In the genomic region with DNA sequence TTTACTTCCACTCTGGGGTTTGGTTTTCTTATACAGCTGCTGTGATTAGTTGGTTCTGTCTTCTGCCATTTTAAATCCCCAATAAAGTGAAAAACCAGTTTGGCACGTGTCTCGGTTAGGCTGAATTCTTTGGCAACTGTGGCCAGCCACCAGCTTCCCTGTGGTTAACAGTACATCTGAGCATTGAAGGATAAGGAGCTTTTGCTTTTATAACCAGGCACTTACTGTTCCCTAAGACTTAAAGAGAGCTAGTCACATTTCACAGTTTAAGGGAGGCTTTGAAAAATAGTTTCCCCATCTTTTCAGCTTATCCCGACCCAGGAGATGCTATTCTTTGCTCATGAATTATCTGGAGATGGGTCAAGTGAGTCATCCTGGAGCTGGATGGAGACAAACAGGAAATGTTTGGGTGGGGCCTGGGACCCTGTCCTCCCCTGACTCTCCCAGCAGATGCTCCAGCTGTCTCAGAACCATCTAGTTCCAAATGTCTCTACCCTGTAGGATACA, we compare ENCODE assay signal across 9 cellular contexts. TPM values are rescaled to one million over a fixed set of nuclear protein-coding genes. Genes with fewer than 3 reads are reported as not detected.
DNase-seq lines count a peak whose midpoint lies in the region; ATAC-seq and TF ChIP-seq lines count a peak whose summit lies in the region.
"Had no signal": no experiment of that assay in that cellular context is flagged by ENCODE, and none has a peak within 500 bp of the region (broad histone marks: within the 10 kb centered on the region; RNA-seq: fewer than 3 reads in every experiment).

No MANE protein-coding gene starts in this region.

- H3K27me3 ChIP-seq in H9 (ENCODE audit: insufficient read depth, low read length), result no peaks in the 10 kb centered on the region

- H2BK15ac ChIP-seq in H9 (ENCODE audit: low read depth, low read length), result no peak overlapping the region

- H2AFZ ChIP-seq in H9 (ENCODE audit: low read length), result no peak overlapping the region

- H4K5ac ChIP-seq in H9 (ENCODE audit: insufficient read length, low read depth, low read length), result no peak overlapping the region

- H2BK120ac ChIP-seq in H9 (ENCODE audit: low read depth, low read length, poor library complexity, severe bottlenecking), result no peak overlapping the region

- H3K27me3 Mint-ChIP-seq in H9 (ENCODE audit: low read depth), result no peaks in the 10 kb centered on the region
- no peaks in the 10 kb centered on the region for H3K27me3 Mint-ChIP-seq in stimulated activated memory B cell treated with anti-CD40 and anti-IgM and Interleukin-4, amounts not matched to agents 10 μg/mL and 1 μg/mL and 100 μg/mL, for 72 hours

- H3K79me1 ChIP-seq in H9 (ENCODE audit: insufficient read depth, low read depth, low read length, poor library complexity, severe bottlenecking), result no peaks in the 10 kb centered on the region

- no peak for TF ChIP-seq CTCF in H9 (conservative IDR thresholded peaks at IDR 0.05)

- H3T11ph ChIP-seq in H9 (ENCODE audit: low read length), result no peak overlapping the region

- no peak overlapping the region for H3K14ac ChIP-seq in H9 (ENCODE audit: insufficient read depth, low read length)

- no peak overlapping the region for H4K91ac ChIP-seq in H9 (ENCODE audit: insufficient read length, low read depth, low read length)

- no CpG with 5 or more reads among the region's 3 CpGs for WGBS in H9 (ENCODE audit: extremely low coverage, insufficient read length, low lambda C conversion rate)

- DNase-seq in H9 (no peak), astrocyte of the hippocampus (ENCODE audit: low read depth, low spot score) (peak; percentile 89), inferior parietal cortex (ENCODE audit: extremely low spot score) (peak; percentile 58), putamen (ENCODE audit: low spot score) (no peak), SK-N-DZ (ENCODE audit: low spot score) (no peak)
- DNase-seq in stimulated activated CD4-positive, alpha-beta T cell treated with anti-CD3 and anti-CD28 coated beads, Interleukin-12 subunit alpha, Interleukin-12 subunit beta, amount 100 ng/mL, for 4 hours, result no peak
- DNase-seq: activated effector memory CD4-positive, alpha-beta T cell treated with Interleukin-2 at 50 U/mL for 16 hours had no signal

- no peak for ATAC-seq in stimulated activated memory B cell treated with anti-CD40 and anti-IgM and Interleukin-4, amounts not matched to agents 10 μg/mL and 1 μg/mL and 100 μg/mL, for 72 hours
- no peak for ATAC-seq in HG02588 (IDR thresholded peaks at IDR 0.05; ENCODE audit: unreplicated experiment)

- H3K9me3 ChIP-seq in H9 (ENCODE audit: control insufficient read depth, low read depth, low read length), result no peaks in the 10 kb centered on the region

- no peak overlapping the region for H3K4me2 ChIP-seq in H9 (ENCODE audit: insufficient read depth, insufficient read length, low read length)

- H2BK12ac ChIP-seq in H9 (ENCODE audit: insufficient read length, low read depth, low read length), result no peak overlapping the region

- H3K9me3 Mint-ChIP-seq in H9, result no peaks in the 10 kb centered on the region
- H3K9me3 Mint-ChIP-seq in stimulated activated memory B cell treated with anti-CD40 and anti-IgM and Interleukin-4, amounts not matched to agents 10 μg/mL and 1 μg/mL and 100 μg/mL, for 72 hours, result no peaks in the 10 kb centered on the region

- no peak overlapping the region for H4K8ac ChIP-seq in H9 (replicated peaks; ENCODE audit: insufficient read length, low read depth, low read length)

- peaks cover 4% of the 10 kb centered on the region; the same call in 1 of the 2 replicates for H3K4me1 ChIP-seq in H9 (ENCODE audit: insufficient read depth, low read length)

- H3K23ac ChIP-seq in H9 (ENCODE audit: insufficient read length, low read depth, low read length), result no peak overlapping the region

- no peaks in the 10 kb centered on the region for H3K79me2 ChIP-seq in H9 (ENCODE audit: insufficient read depth, low read length)

- H3K27ac Mint-ChIP-seq in H9, result peak overlapping the region in 2 of 3 experiments; percentile 23 to 71; a peak in 2 of 7 replicates
- peak overlapping the region; percentile 37 for H3K27ac Mint-ChIP-seq in stimulated activated memory B cell treated with anti-CD40 and anti-IgM and Interleukin-4, amounts not matched to agents 10 μg/mL and 1 μg/mL and 100 μg/mL, for 72 hours

- H3K27ac ChIP-seq in H9 (ENCODE audit: insufficient read length, low read depth, low read length), result no peak overlapping the region

- H3K23me2 ChIP-seq in H9 (ENCODE audit: insufficient read length, low read depth, low read length, poor library complexity, severe bottlenecking), result no peaks in the 10 kb centered on the region

- peaks cover 11 to 12% of the 10 kb centered on the region in 2 experiments for H3K4me1 Mint-ChIP-seq in H9
- no peaks in the 10 kb centered on the region for H3K4me1 Mint-ChIP-seq in stimulated activated memory B cell treated with anti-CD40 and anti-IgM and Interleukin-4, amounts not matched to agents 10 μg/mL and 1 μg/mL and 100 μg/mL, for 72 hours

- H3K4ac ChIP-seq in H9 (ENCODE audit: low read depth, low read length), result no peak overlapping the region

- H2BK20ac ChIP-seq in H9 (ENCODE audit: low read depth, low read length, poor library complexity, severe bottlenecking), result no peak overlapping the region

- no peaks in the 10 kb centered on the region for H4K20me1 ChIP-seq in H9 (ENCODE audit: control insufficient read depth, insufficient read depth, insufficient read length)

- no peak overlapping the region for H3K56ac ChIP-seq in H9 (ENCODE audit: insufficient read length, low read depth, low read length)

- no peak overlapping the region for H3K18ac ChIP-seq in H9 (ENCODE audit: insufficient read length, low read depth, low read length)

- no peak overlapping the region for H3K4me3 Mint-ChIP-seq in H9
- H3K4me3 Mint-ChIP-seq in stimulated activated memory B cell treated with anti-CD40 and anti-IgM and Interleukin-4, amounts not matched to agents 10 μg/mL and 1 μg/mL and 100 μg/mL, for 72 hours, result no peak overlapping the region

- H2BK5ac ChIP-seq in H9 (ENCODE audit: insufficient read length, low read length), result no peak overlapping the region

- peaks cover 43 to 92% (median 84%) of the 10 kb centered on the region in 3 experiments for H3K36me3 Mint-ChIP-seq in H9 (ENCODE audit: insufficient read depth in 1 of 3, low read depth in 3 of 3)
- peaks cover 82% of the 10 kb centered on the region for H3K36me3 Mint-ChIP-seq in stimulated activated memory B cell treated with anti-CD40 and anti-IgM and Interleukin-4, amounts not matched to agents 10 μg/mL and 1 μg/mL and 100 μg/mL, for 72 hours

- no peak overlapping the region for H2AK5ac ChIP-seq in H9 (ENCODE audit: insufficient read length, low read length)

- H3K9ac ChIP-seq in H9 (ENCODE audit: extremely low read depth, insufficient read length, low read length), result no peak overlapping the region

RNA-seq across cellular contexts. Expression of a gene that starts 57.3 kb away (rescaled TPM):
- total RNA-seq in H9 (2021), result 0.64 and 1.5 TPM in 2 replicates
- polyA plus RNA-seq in SK-N-DZ (2014; cell fraction: cytosol; rRNA removed), result 4.0 and 7.0 TPM in 2 replicates
- 19.2 and 20.1 TPM in 2 replicates for polyA plus RNA-seq in SK-N-DZ (2014; cell fraction: nucleus; rRNA removed)

Comparison
In these comparisons a context has a peak if more than half of its experiments do, and no peak if none do; other contexts are left out.
1. DNase-seq: peak in astrocyte of the hippocampus (single experiment) and inferior parietal cortex (single experiment); none in H9 (single experiment), putamen (single experiment), SK-N-DZ (single experiment) and stimulated activated CD4-positive, alpha-beta T cell treated with anti-CD3 and anti-CD28 coated beads, Interleukin-12 subunit alpha, Interleukin-12 subunit beta, amount 100 ng/mL, for 4 hours (single experiment).